In the genomic region with DNA sequence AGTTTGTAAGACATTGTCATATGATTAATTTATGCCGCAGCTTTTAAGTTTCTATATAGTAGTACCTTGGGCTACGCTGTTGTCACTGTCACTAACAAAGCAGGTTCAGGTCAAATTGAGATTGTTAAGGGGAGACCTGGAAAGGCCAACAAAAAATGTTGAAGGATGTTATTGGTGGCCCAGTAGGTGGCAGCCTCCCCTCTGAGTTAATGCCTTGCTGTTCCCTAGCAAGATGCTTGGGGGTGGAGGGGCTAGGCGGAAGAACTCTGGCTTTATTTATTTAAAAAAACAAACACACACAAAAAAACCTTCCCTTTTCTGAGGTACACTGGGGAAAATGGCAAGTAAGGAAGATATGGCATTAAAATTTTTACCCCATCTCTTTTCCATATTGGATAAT, we compare ENCODE assay signal across 8 cellular contexts.
A peak's percentile ranks its signal among the peaks of the same experiment; 100 is the strongest.
DNase-seq lines count a peak whose midpoint lies in the region; ATAC-seq and TF ChIP-seq lines count a peak whose summit lies in the region.

No MANE protein-coding gene starts in this region.

- TF ChIP-seq POLR2A in upper lobe of left lung (IDR thresholded peaks at IDR 0.05): no peak

- ATAC-seq in HG02571 (IDR thresholded peaks at IDR 0.05; ENCODE audit: unreplicated experiment) (no peak), upper lobe of left lung (ENCODE audit: low FRiP score in 2 of 2) (no peak), GM21825 (IDR thresholded peaks at IDR 0.05; ENCODE audit: unreplicated experiment) (no peak)

- H3K27ac Mint-ChIP-seq in progenitor cell of endocrine pancreas: no peak overlapping the region

- no peak overlapping the region for H3K27ac ChIP-seq in upper lobe of left lung

- in situ Hi-C loops in HAP-1 (cut with MboI; ENCODE audit: low sequenced_read_pairs): no loop called here

- H3K27me3 ChIP-seq in HAP-1 (ENCODE audit: low read depth) (peaks cover 12% of the 10 kb centered on the region), upper lobe of left lung (no peaks in the 10 kb centered on the region)

- TF ChIP-seq CTCF in choroid plexus epithelial cell (conservative IDR thresholded peaks at IDR 0.05; ENCODE audit: low read depth, low read length) (peak; percentile 62), progenitor cell of endocrine pancreas (IDR thresholded peaks at IDR 0.05; ENCODE audit: unreplicated experiment) (peak; percentile 68), upper lobe of left lung (IDR thresholded peaks at IDR 0.05) (no peak)

- no peaks in the 10 kb centered on the region for H3K36me3 Mint-ChIP-seq in progenitor cell of endocrine pancreas (ENCODE audit: insufficient read depth)

- peaks cover 21% of the 10 kb centered on the region for H3K27me3 Mint-ChIP-seq in progenitor cell of endocrine pancreas

- no peaks in the 10 kb centered on the region for H3K9me3 ChIP-seq in HAP-1
- no peaks in the 10 kb centered on the region for H3K9me3 ChIP-seq in upper lobe of left lung

- no peaks in the 10 kb centered on the region for H3K9me3 Mint-ChIP-seq in progenitor cell of endocrine pancreas (ENCODE audit: low read depth)

- DNase-seq in DMS114 treated with DMSO at 0.1 percent for 48 hours (lab: John Stamatoyannopoulos, UW; ENCODE audit: unreplicated experiment) (peak; percentile 6), HAP-1 (ENCODE audit: low spot score in 2 of 2) (peak; percentile 44 to 58), NCI-H2227 treated with DMSO at 0.1 percent for 48 hours (lab: John Stamatoyannopoulos, UW) (peak; percentile 76), choroid plexus epithelial cell (ENCODE audit: low read depth) (peak; percentile 40), progenitor cell of endocrine pancreas (ENCODE audit: low spot score, unreplicated experiment) (peak; percentile 19), upper lobe of left lung (no peak)

- H3K4me1 ChIP-seq in HAP-1: no peaks in the 10 kb centered on the region
- no peaks in the 10 kb centered on the region for H3K4me1 ChIP-seq in upper lobe of left lung

- no peaks in the 10 kb centered on the region for H3K4me1 Mint-ChIP-seq in progenitor cell of endocrine pancreas (ENCODE audit: low read depth)

- no peaks in the 10 kb centered on the region for H3K36me3 ChIP-seq in HAP-1 (replicated peaks)
- no peaks in the 10 kb centered on the region for H3K36me3 ChIP-seq in upper lobe of left lung

- no peak for TF ChIP-seq EP300 in upper lobe of left lung (IDR thresholded peaks at IDR 0.05)

- no peak overlapping the region for H3K4me3 Mint-ChIP-seq in progenitor cell of endocrine pancreas (ENCODE audit: low read depth)

- WGBS in upper lobe of left lung, 2 donors: 53 to 55% methylated on average over 3 of the region's 3 CpGs

- H3K4me3 ChIP-seq in HAP-1: no peak overlapping the region
- H3K4me3 ChIP-seq in choroid plexus epithelial cell (ENCODE audit: low read depth, low read length): no peak overlapping the region
- no peak overlapping the region for H3K4me3 ChIP-seq in upper lobe of left lung

Comparison
In these comparisons a context has a peak if more than half of its experiments do, and no peak if none do; other contexts are left out.
1. DNase-seq: peak in DMS114 treated with DMSO at 0.1 percent for 48 hours (single experiment), HAP-1 (2 of 2), NCI-H2227 treated with DMSO at 0.1 percent for 48 hours (single experiment), choroid plexus epithelial cell (single experiment) and progenitor cell of endocrine pancreas (single experiment); none in upper lobe of left lung (0 of 2).
2. CTCF ChIP-seq: peak in choroid plexus epithelial cell (single experiment) and progenitor cell of endocrine pancreas (single experiment); none in upper lobe of left lung (0 of 6).